In genomic region chr15:53693729-53694533, GRCh38 we compare ENCODE assay signal across 14 cellular contexts.
DNase-seq lines count a peak whose midpoint lies in the region; ATAC-seq and TF ChIP-seq lines count a peak whose summit lies in the region.
"Had no signal": no experiment of that assay in that cellular context is flagged by ENCODE, and none has a peak within 500 bp of the region (broad histone marks: within the 10 kb centered on the region; RNA-seq: fewer than 3 reads in every experiment).

No MANE protein-coding gene starts in this region.

- TF ChIP-seq CTCF in lung (IDR thresholded peaks at IDR 0.05; ENCODE audit: control extremely low read depth, extremely low read depth) (no peak), testis (IDR thresholded peaks at IDR 0.05) (no peak), GM13976 (IDR thresholded peaks at IDR 0.05; ENCODE audit: borderline replicate concordance, control extremely low read depth, extremely low read depth, insufficient read depth, missing control alignments) (no peak)

- H3K9me3 ChIP-seq in lung (ENCODE audit: control insufficient read depth in 2 of 2, insufficient read depth in 1 of 2, low read length in 1 of 2), result peaks cover 0 to 2% of the 10 kb centered on the region in 2 donors
- no peaks in the 10 kb centered on the region for H3K9me3 ChIP-seq in testis

- in situ Hi-C loops in GM13976 (cut with MboI; ENCODE audit: low sequenced_read_pairs, unreplicated experiment), result no loop called here

- WGBS in lung, 2 donors, result 24 to 46% methylated on average over 7 of the region's 7 CpGs
- WGBS in testis, 2 donors, result 26 to 30% methylated on average over 7 of the region's 7 CpGs

- H3K27ac ChIP-seq in lung (ENCODE audit: low read depth in 1 of 2, low read length in 1 of 2), result no peak overlapping the region
- H3K27ac ChIP-seq in testis, result no peak overlapping the region
- H3K27ac ChIP-seq: C4-2B, coronary artery, VCaP had no signal

- H3K4me3 ChIP-seq in lung (no peak overlapping the region), testis (no peak overlapping the region)
- H3K4me3 ChIP-seq: coronary artery had no signal

- no peak for TF ChIP-seq POLR2A in testis (IDR thresholded peaks at IDR 0.05)

- no peak for ATAC-seq in lung (ENCODE audit: insufficient read depth, low FRiP score)
- ATAC-seq in HG02610 (IDR thresholded peaks at IDR 0.05; ENCODE audit: unreplicated experiment), result no peak
- ATAC-seq: esophagus mucosa had no signal

- peaks cover 0 to 6% of the 10 kb centered on the region in 2 donors for H3K4me1 ChIP-seq in lung (ENCODE audit: control insufficient read depth in 2 of 2, insufficient read depth in 2 of 2, low read length in 2 of 2)
- no peaks in the 10 kb centered on the region for H3K4me1 ChIP-seq in testis

- DNase-seq in NCI-H446 treated with DMSO at 0.1 percent for 48 hours (lab: John Stamatoyannopoulos, UW), result peak; percentile 87
- DNase-seq in cerebellar cortex (ENCODE audit: low spot score), result peak; percentile 62
- DNase-seq in lung (ENCODE audit: low spot score), result peak; percentile 61
- DNase-seq in testis, result peak; percentile 62
- no peak for DNase-seq in NCI-H2196 treated with DMSO at 0.1 percent for 48 hours (lab: John Stamatoyannopoulos, UW; ENCODE audit: unreplicated experiment)
- DNase-seq in GM13976 (ENCODE audit: low spot score), result no peak
- DNase-seq: activated naive CD4-positive, alpha-beta T cell treated with anti-CD3 and anti-CD28 coated beads, Interleukin-2, amount 50 U/mL, for 16 hours; mesendoderm; NCI-H2171 had no signal

- H3K36me3 ChIP-seq in lung (ENCODE audit: control insufficient read depth in 2 of 2, insufficient read depth in 2 of 2, low read length in 2 of 2) (no peaks in the 10 kb centered on the region), testis (ENCODE audit: low read depth, missing control alignments) (no peaks in the 10 kb centered on the region)

- intact Hi-C loops in testis (cut with DNase I; ENCODE audit: low total_unique reads), result no loop called here

- H3K27me3 ChIP-seq in lung (ENCODE audit: control insufficient read depth, insufficient read depth), result no peaks in the 10 kb centered on the region
- no peaks in the 10 kb centered on the region for H3K27me3 ChIP-seq in testis

Comparison
In these comparisons a context has a peak if more than half of its experiments do, and no peak if none do; other contexts are left out.
1. DNase-seq: peak in NCI-H446 treated with DMSO at 0.1 percent for 48 hours (single experiment), cerebellar cortex (single experiment), lung (single experiment) and testis (single experiment); none in NCI-H2196 treated with DMSO at 0.1 percent for 48 hours (single experiment) and GM13976 (single experiment).